In genomic region chr13:100646030-100646673, GRCh38 we compare ENCODE assay signal across 9 cellular contexts. TPM values are rescaled to one million over a fixed set of nuclear protein-coding genes. Genes with fewer than 3 reads are reported as not detected.
DNase-seq lines count a peak whose midpoint lies in the region; ATAC-seq and TF ChIP-seq lines count a peak whose summit lies in the region.
"Had no signal": no experiment of that assay in that cellular context is flagged by ENCODE, and none has a peak within 500 bp of the region (broad histone marks: within the 10 kb centered on the region; RNA-seq: fewer than 3 reads in every experiment).

No MANE protein-coding gene starts in this region.

- TF ChIP-seq CTCF in PC-9 (conservative IDR thresholded peaks at IDR 0.05): peak; percentile 63

- peaks cover 29% of the 10 kb centered on the region for H3K36me3 Mint-ChIP-seq in activated CD4-positive, alpha-beta memory T cell treated with anti-CD3 and anti-CD28 coated beads, Interleukin-2, amount 10 ng/mL, durations not matched to agents 7 days and 5 days (ENCODE audit: low read depth)

- H3K4me1 Mint-ChIP-seq in activated CD4-positive, alpha-beta memory T cell treated with anti-CD3 and anti-CD28 coated beads, Interleukin-2, amount 10 ng/mL, durations not matched to agents 7 days and 5 days: no peaks in the 10 kb centered on the region

- no peaks in the 10 kb centered on the region for H3K9me3 ChIP-seq in PC-9 (ENCODE audit: insufficient read depth, low read depth)
- H3K9me3 ChIP-seq: SJCRH30 had no signal

- H3K36me3 ChIP-seq in PC-9 (ENCODE audit: low read depth): no peaks in the 10 kb centered on the region
- H3K36me3 ChIP-seq: SJCRH30 had no signal

- no peaks in the 10 kb centered on the region for H3K9me2 ChIP-seq in PC-9 (ENCODE audit: insufficient read depth)

- H3F3A ChIP-seq in PC-9 (ENCODE audit: insufficient read depth, low read depth): no peaks in the 10 kb centered on the region

- CTCF ChIA-PET in PC-9 (lab: Charles Lee): no interaction called here
- CTCF ChIA-PET in activated CD4-positive, alpha-beta memory T cell treated with anti-CD3 and anti-CD28 coated beads, Interleukin-2, amount 10 ng/mL, durations not matched to agents 7 days and 5 days (lab: Charles Lee): interaction anchor here (1.1 kb wide), 2 partner anchors 73 to 75 kb away, joined by 3 read pairs; no protein-coding TSS in a partner anchor

- H3K4me3 ChIP-seq in PC-9: no peak overlapping the region
- H3K4me3 ChIP-seq: SJCRH30 had no signal

- no peaks in the 10 kb centered on the region for H3K4me1 ChIP-seq in PC-9 (replicated peaks; ENCODE audit: insufficient read depth)
- H3K4me1 ChIP-seq: SJCRH30 had no signal

- no peak overlapping the region for H3K27ac Mint-ChIP-seq in activated CD4-positive, alpha-beta memory T cell treated with anti-CD3 and anti-CD28 coated beads, Interleukin-2, amount 10 ng/mL, durations not matched to agents 7 days and 5 days

- H3K79me2 ChIP-seq in PC-9 (ENCODE audit: low read depth): no peaks in the 10 kb centered on the region

- H3K4me2 ChIP-seq in PC-9: no peak overlapping the region

- peak; percentile 29 for DNase-seq in NCI-H2227 (lab: John Stamatoyannopoulos, UW; ENCODE audit: unreplicated experiment)
- no peak for DNase-seq in NCI-H2227 treated with DMSO at 0.1 percent for 48 hours (lab: John Stamatoyannopoulos, UW)
- no peak for DNase-seq in PC-9
- DNase-seq in glomerular visceral epithelial cell (ENCODE audit: extremely low spot score): peak; percentile 36
- peak; percentile 90 for DNase-seq in superior temporal gyrus (ENCODE audit: extremely low spot score)
- no peak for DNase-seq in activated CD4-positive, alpha-beta memory T cell treated with anti-CD3 and anti-CD28 coated beads, Interleukin-2, amount 10 ng/mL, durations not matched to agents 7 days and 5 days
- DNase-seq in activated CD4-positive, alpha-beta T cell treated with anti-CD3 and anti-CD28 coated beads, Interleukin-2, amount 50 U/mL, for 1 hour: no peak

- no peak for ATAC-seq in GM21529 (IDR thresholded peaks at IDR 0.05; ENCODE audit: unreplicated experiment)

- H3K27me3 ChIP-seq in PC-9 (ENCODE audit: insufficient read depth, low read depth): no peaks in the 10 kb centered on the region
- H3K27me3 ChIP-seq: SJCRH30 had no signal

- POLR2A ChIA-PET in PC-9 (lab: Charles Lee; ENCODE audit: unreplicated experiment): no interaction called here
- POLR2A ChIA-PET in activated CD4-positive, alpha-beta memory T cell treated with anti-CD3 and anti-CD28 coated beads, Interleukin-2, amount 10 ng/mL, durations not matched to agents 7 days and 5 days (lab: Charles Lee): no interaction called here

- H3K27ac ChIP-seq in PC-9: no peak overlapping the region
- H3K27ac ChIP-seq: SJCRH30 had no signal

- H4K20me1 ChIP-seq in PC-9 (ENCODE audit: insufficient read depth): no peaks in the 10 kb centered on the region

- intact Hi-C loops in PC-9 (cut with micrococcal nuclease; ENCODE audit: unreplicated experiment): no loop called here

- no peak overlapping the region for H3K4me3 Mint-ChIP-seq in activated CD4-positive, alpha-beta memory T cell treated with anti-CD3 and anti-CD28 coated beads, Interleukin-2, amount 10 ng/mL, durations not matched to agents 7 days and 5 days

- H3K9me3 Mint-ChIP-seq in activated CD4-positive, alpha-beta memory T cell treated with anti-CD3 and anti-CD28 coated beads, Interleukin-2, amount 10 ng/mL, durations not matched to agents 7 days and 5 days: no peaks in the 10 kb centered on the region

- H3K27me3 Mint-ChIP-seq in activated CD4-positive, alpha-beta memory T cell treated with anti-CD3 and anti-CD28 coated beads, Interleukin-2, amount 10 ng/mL, durations not matched to agents 7 days and 5 days: no peaks in the 10 kb centered on the region

- BruUV-seq in PC-9 (replicated peaks; lab: Mats Ljungman, UMichigan): no TSS peak

- H2AFZ ChIP-seq in PC-9: no peak overlapping the region

RNA-seq across cellular contexts. Expression of gene TMTC4, which starts 28.4 kb away (rescaled TPM):
- total RNA-seq in PC-9 (2021): 16.2 and 22.9 TPM in 2 replicates
- 10 to 100 TPM; 18.5 to 24.6 TPM for total RNA-seq in activated CD4-positive, alpha-beta memory T cell treated with anti-CD3 and anti-CD28 coated beads, Interleukin-2, amount 10 ng/mL, durations not matched to agents 7 days and 5 days

RNA-seq across cellular contexts. Expression of gene GGACT, which starts 57.6 kb away (rescaled TPM):
- total RNA-seq in PC-9 (2021): 4.9 and 5.3 TPM in 2 replicates
- total RNA-seq in activated CD4-positive, alpha-beta memory T cell treated with anti-CD3 and anti-CD28 coated beads, Interleukin-2, amount 10 ng/mL, durations not matched to agents 7 days and 5 days: 10 to 100 TPM in 1 of 2 experiments, 1 to 10 TPM in 1; 9.5 to 11.4 TPM

Comparison
In these comparisons a context has a peak if more than half of its experiments do, and no peak if none do; other contexts are left out.
1. DNase-seq: peak in NCI-H2227 (single experiment), glomerular visceral epithelial cell (single experiment) and superior temporal gyrus (single experiment); none in NCI-H2227 treated with DMSO at 0.1 percent for 48 hours (single experiment), PC-9 (0 of 2), activated CD4-positive, alpha-beta memory T cell treated with anti-CD3 and anti-CD28 coated beads, Interleukin-2, amount 10 ng/mL, durations not matched to agents 7 days and 5 days (single experiment) and activated CD4-positive, alpha-beta T cell treated with anti-CD3 and anti-CD28 coated beads, Interleukin-2, amount 50 U/mL, for 1 hour (single experiment).